ENCODE assay signal across 8 cellular contexts in the genomic region with DNA sequence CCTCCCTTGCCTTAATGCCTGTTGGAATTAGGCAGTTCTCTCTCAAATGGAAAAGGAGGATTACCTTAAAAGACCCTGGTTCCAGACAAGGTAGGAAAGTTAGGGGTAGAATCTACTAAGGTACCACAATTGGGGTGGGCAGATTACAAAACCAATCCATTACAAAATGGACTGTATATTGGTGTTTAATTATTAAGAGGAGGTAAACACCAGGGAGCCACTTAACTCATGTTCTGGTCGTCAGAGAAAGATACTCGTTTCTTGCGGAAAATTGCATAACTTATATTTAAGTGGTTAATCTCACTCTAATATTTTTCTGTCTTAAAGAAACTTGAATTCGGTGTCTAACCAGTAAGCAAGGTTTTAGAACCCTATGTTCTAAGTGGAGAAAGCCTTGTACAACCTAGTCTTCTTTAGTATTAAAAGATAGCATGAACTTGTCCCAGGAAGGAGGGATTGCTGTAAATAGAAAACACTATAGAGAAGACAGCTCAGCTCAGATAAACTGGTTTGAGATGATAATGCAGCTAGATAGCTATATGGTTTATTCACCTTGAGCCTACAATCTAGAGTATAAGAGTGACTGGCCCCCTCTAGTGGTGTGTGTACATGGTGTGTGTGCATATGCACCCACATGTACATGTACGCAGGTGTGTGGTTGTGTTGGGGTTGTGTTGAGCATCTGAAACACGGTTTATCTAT. TPM values are rescaled to one million over a fixed set of nuclear protein-coding genes. Genes with fewer than 3 reads are reported as not detected.
DNase-seq lines count a peak whose midpoint lies in the region; ATAC-seq and TF ChIP-seq lines count a peak whose summit lies in the region.

No MANE protein-coding gene starts in this region.

- CTCF ChIA-PET in activated CD4-positive, alpha-beta memory T cell treated with anti-CD3 and anti-CD28 coated beads, Interleukin-2, amount 10 ng/mL, durations not matched to agents 7 days and 5 days (lab: Charles Lee): interaction anchor here (0.6 to 8.5 kb wide), 17 partner anchors 8 to 261 kb away, joined by 3 to 166 read pairs (median 4); a partner anchor contains a TSS

- no peak overlapping the region for H3K4me3 Mint-ChIP-seq in activated CD4-positive, alpha-beta memory T cell treated with anti-CD3 and anti-CD28 coated beads, Interleukin-2, amount 10 ng/mL, durations not matched to agents 7 days and 5 days
- no peak overlapping the region for H3K4me3 Mint-ChIP-seq in progenitor cell of endocrine pancreas (ENCODE audit: low read depth)

- no peaks in the 10 kb centered on the region for H3K9me3 Mint-ChIP-seq in activated CD4-positive, alpha-beta memory T cell treated with anti-CD3 and anti-CD28 coated beads, Interleukin-2, amount 10 ng/mL, durations not matched to agents 7 days and 5 days
- no peaks in the 10 kb centered on the region for H3K9me3 Mint-ChIP-seq in progenitor cell of endocrine pancreas (ENCODE audit: low read depth)

- H3K9ac ChIP-seq in fibroblast of lung (ENCODE audit: insufficient read depth, low read length): no peak overlapping the region

- peak overlapping the region; percentile 69 for H3K27ac Mint-ChIP-seq in activated CD4-positive, alpha-beta memory T cell treated with anti-CD3 and anti-CD28 coated beads, Interleukin-2, amount 10 ng/mL, durations not matched to agents 7 days and 5 days
- H3K27ac Mint-ChIP-seq in progenitor cell of endocrine pancreas: no peak overlapping the region

- H2AFZ ChIP-seq in fibroblast of lung (ENCODE audit: low read length): no peak overlapping the region

- no peaks in the 10 kb centered on the region for H3K36me3 ChIP-seq in fibroblast of lung (ENCODE audit: control insufficient read depth, insufficient read depth, low read length)

- no peaks in the 10 kb centered on the region for H3K9me3 ChIP-seq in fibroblast of lung (ENCODE audit: control insufficient read depth, insufficient read depth, low read depth, low read length)

- peaks cover 13% of the 10 kb centered on the region for H3K36me3 Mint-ChIP-seq in activated CD4-positive, alpha-beta memory T cell treated with anti-CD3 and anti-CD28 coated beads, Interleukin-2, amount 10 ng/mL, durations not matched to agents 7 days and 5 days (ENCODE audit: low read depth)
- H3K36me3 Mint-ChIP-seq in progenitor cell of endocrine pancreas (ENCODE audit: insufficient read depth): no peaks in the 10 kb centered on the region

- no peak overlapping the region for H3K27ac ChIP-seq in C4-2B
- no peak overlapping the region for H3K27ac ChIP-seq in fibroblast of lung (ENCODE audit: insufficient read depth, low read length)

- peak; percentile 50 for ATAC-seq in GM21381 (IDR thresholded peaks at IDR 0.05; ENCODE audit: unreplicated experiment)
- no peak for ATAC-seq in GM19035 (IDR thresholded peaks at IDR 0.05; ENCODE audit: unreplicated experiment)

- H3K4me1 Mint-ChIP-seq in activated CD4-positive, alpha-beta memory T cell treated with anti-CD3 and anti-CD28 coated beads, Interleukin-2, amount 10 ng/mL, durations not matched to agents 7 days and 5 days: peaks cover 56% of the 10 kb centered on the region
- H3K4me1 Mint-ChIP-seq in progenitor cell of endocrine pancreas (ENCODE audit: low read depth): peaks cover 11% of the 10 kb centered on the region

- no peaks in the 10 kb centered on the region for H4K20me1 ChIP-seq in fibroblast of lung (ENCODE audit: control insufficient read depth, extremely low read depth, insufficient read depth, low read length)

- H3K4me2 ChIP-seq in fibroblast of lung (ENCODE audit: extremely low read depth, insufficient read depth, low read length): no peak overlapping the region

- POLR2A ChIA-PET in activated CD4-positive, alpha-beta memory T cell treated with anti-CD3 and anti-CD28 coated beads, Interleukin-2, amount 10 ng/mL, durations not matched to agents 7 days and 5 days (lab: Charles Lee): interaction anchor here (1.8 to 3.6 kb wide), 4 partner anchors 8 to 58 kb away, joined by 5 to 39 read pairs (median 8); a partner anchor contains a TSS

- no peaks in the 10 kb centered on the region for H3K79me2 ChIP-seq in fibroblast of lung (ENCODE audit: control insufficient read depth, insufficient read depth, low read length)

- H3K27me3 Mint-ChIP-seq in activated CD4-positive, alpha-beta memory T cell treated with anti-CD3 and anti-CD28 coated beads, Interleukin-2, amount 10 ng/mL, durations not matched to agents 7 days and 5 days: no peaks in the 10 kb centered on the region
- no peaks in the 10 kb centered on the region for H3K27me3 Mint-ChIP-seq in progenitor cell of endocrine pancreas

- DNase-seq in NCI-H2171 treated with DMSO at 0.1 percent for 48 hours (lab: John Stamatoyannopoulos, UW) (peak; percentile 55), fibroblast of lung (ENCODE audit: low read depth in 2 of 2) (peak; percentile 13 to 43), progenitor cell of endocrine pancreas (ENCODE audit: low spot score, unreplicated experiment) (no peak), hippocampal formation (lab: John Stamatoyannopoulos, UW) (no peak)
- DNase-seq in activated CD4-positive, alpha-beta memory T cell treated with anti-CD3 and anti-CD28 coated beads, Interleukin-2, amount 10 ng/mL, durations not matched to agents 7 days and 5 days: peak; percentile 60

- H3K4me1 ChIP-seq in fibroblast of lung (ENCODE audit: control insufficient read depth, extremely low read depth, insufficient read depth, low read length): no peaks in the 10 kb centered on the region

- no peaks in the 10 kb centered on the region for H3K27me3 ChIP-seq in fibroblast of lung (ENCODE audit: control insufficient read depth, insufficient read depth, low read length)

- peak; percentile 93 for TF ChIP-seq CTCF in C4-2B (conservative IDR thresholded peaks at IDR 0.05)
- TF ChIP-seq CTCF in fibroblast of lung (conservative IDR thresholded peaks at IDR 0.05 in 1 of 2, IDR thresholded peaks at IDR 0.05 in 1 of 2; ENCODE audit: low read depth in 1 of 2, low read length in 2 of 2): peak; percentile 42 to 62
- peak; percentile 69 for TF ChIP-seq CTCF in progenitor cell of endocrine pancreas (IDR thresholded peaks at IDR 0.05; ENCODE audit: unreplicated experiment)

- H3K4me3 ChIP-seq in fibroblast of lung (replicated peaks in 1 of 4; ENCODE audit: control extremely low read depth in 1 of 4, insufficient read depth in 1 of 4, low read depth in 3 of 4, low read length in 4 of 4): no peak overlapping the region

RNA-seq across cellular contexts. Expression of a gene that starts 58.0 kb away (rescaled TPM):
- 10 to 100 TPM; 28.3 to 29.7 TPM for total RNA-seq in activated CD4-positive, alpha-beta memory T cell treated with anti-CD3 and anti-CD28 coated beads, Interleukin-2, amount 10 ng/mL, durations not matched to agents 7 days and 5 days
- 4.9 and 10.9 TPM in 2 replicates for total RNA-seq in fibroblast of lung
- 1.9 and 5.3 TPM in 2 replicates for polyA plus RNA-seq in fibroblast of lung
- 1.4 and 3.6 TPM in 2 replicates for polyA plus RNA-seq in fibroblast of lung (2012)
- 2.6 and 9.2 TPM in 2 replicates for polyA minus RNA-seq in fibroblast of lung (ENCODE audit: low replicate concordance)
- 6.5 and 6.8 TPM in 2 replicates for total RNA-seq in progenitor cell of endocrine pancreas

Comparison
In these comparisons a context has a peak if more than half of its experiments do, and no peak if none do; other contexts are left out.
1. DNase-seq: peak in NCI-H2171 treated with DMSO at 0.1 percent for 48 hours (single experiment), activated CD4-positive, alpha-beta memory T cell treated with anti-CD3 and anti-CD28 coated beads, Interleukin-2, amount 10 ng/mL, durations not matched to agents 7 days and 5 days (single experiment) and fibroblast of lung (2 of 2); none in progenitor cell of endocrine pancreas (single experiment) and hippocampal formation (0 of 2).
2. Peak in every context shown above with its lines, with median percentiles within 50 percentile points of each other: CTCF ChIP-seq.